In genomic region chr2:236731767-236732580, GRCh38 we compare ENCODE assay signal across 9 cellular contexts.
DNase-seq lines count a peak whose midpoint lies in the region; ATAC-seq, FAIRE-seq and TF ChIP-seq lines count a peak whose summit lies in the region.
"Had no signal": no experiment of that assay in that cellular context is flagged by ENCODE, and none has a peak within 500 bp of the region (broad histone marks: within the 10 kb centered on the region; RNA-seq: fewer than 3 reads in every experiment).

No MANE protein-coding gene starts in this region.

- H3K9me3 ChIP-seq in A549 (no peaks in the 10 kb centered on the region), esophagus squamous epithelium (no peaks in the 10 kb centered on the region), muscle layer of colon (ENCODE audit: low read length) (no peaks in the 10 kb centered on the region)
- H3K9me3 ChIP-seq: SJSA1 had no signal

- FAIRE-seq in A549 (lab: Jason Lieb, UNC), result no peak

- no peak overlapping the region for H3K4me3 Mint-ChIP-seq in natural killer cell

- H3K4me3 ChIP-seq in A549, result no peak overlapping the region
- H3K4me3 ChIP-seq in esophagus squamous epithelium, result peak overlapping the region in 1 of 4 donors; percentile 10
- H3K4me3 ChIP-seq in muscle layer of colon (ENCODE audit: low read depth in 1 of 2, low read length in 2 of 2), result no peak overlapping the region
- H3K4me3 ChIP-seq: SJSA1 had no signal

- H3K27ac ChIP-seq in A549 (peak overlapping the region; percentile 43 to 79), esophagus squamous epithelium (peak overlapping the region; percentile 7 to 83 (median 63)), muscle layer of colon (ENCODE audit: low read depth, low read length) (peak overlapping the region; percentile 45)
- H3K27ac ChIP-seq: SJSA1 had no signal

- DNase-seq in A549 (ENCODE audit: low read depth in 1 of 2, low spot score in 1 of 2) (peak; percentile 10 to 36), NAMALWA (ENCODE audit: low spot score) (peak; percentile 2), esophagus squamous epithelium (lab: John Stamatoyannopoulos, UW) (no peak), NCI-H510A treated with DMSO at 0.1 percent for 48 hours (lab: John Stamatoyannopoulos, UW) (no peak), natural killer cell (no peak)
- no peak for DNase-seq in activated CD8-positive, alpha-beta memory T cell treated with anti-CD3 and anti-CD28 coated beads for 24 hours

- no peaks in the 10 kb centered on the region for H3K4me1 Mint-ChIP-seq in natural killer cell

- WGBS in A549 (ENCODE audit: missing lambda C conversion rate), result 61% methylated on average over 12 of the region's 12 CpGs
- WGBS in esophagus squamous epithelium, 2 donors, result 21 to 31% methylated on average over 3 to 12 of the region's 12 CpGs

- H3K9ac ChIP-seq in muscle layer of colon (ENCODE audit: low read length), result no peak overlapping the region

- CTCF ChIA-PET in A549 (lab: Yijun Ruan, JAX), result no interaction called here

- no peak for TF ChIP-seq CTCF in A549 (IDR thresholded peaks at IDR 0.05)
- no peak for TF ChIP-seq CTCF in esophagus squamous epithelium (IDR thresholded peaks at IDR 0.05)
- no peak for TF ChIP-seq CTCF in natural killer cell (IDR thresholded peaks at IDR 0.05)

- no peaks in the 10 kb centered on the region for H3K36me3 Mint-ChIP-seq in natural killer cell

- no peak for TF ChIP-seq POLR2A in A549 (IDR thresholded peaks at IDR 0.05; ENCODE audit: low read length)
- no peak for TF ChIP-seq POLR2A in esophagus squamous epithelium (IDR thresholded peaks at IDR 0.05)

- H3K9me3 Mint-ChIP-seq in natural killer cell, result no peaks in the 10 kb centered on the region

- intact Hi-C loops in esophagus squamous epithelium (cut with DNase I), result no loop called here
- intact Hi-C loops in natural killer cell (cut with micrococcal nuclease), result no loop called here

- H3K4me1 ChIP-seq in A549 (peaks cover 15% of the 10 kb centered on the region), esophagus squamous epithelium (peaks cover 9 to 15% (median 14%) of the 10 kb centered on the region in 3 donors), muscle layer of colon (ENCODE audit: insufficient read depth, low read length) (peaks cover 23% of the 10 kb centered on the region)
- H3K4me1 ChIP-seq: SJSA1 had no signal

- ATAC-seq in A549 (peak; percentile 84 to 90), GM18868 (IDR thresholded peaks at IDR 0.05; ENCODE audit: unreplicated experiment) (no peak), natural killer cell (no peak)

- TF ChIP-seq RAD21 in A549 (conservative IDR thresholded peaks at IDR 0.05 in 1 of 2, IDR thresholded peaks at IDR 0.05 in 1 of 2), result no peak

- peak in 1 of 2 experiments; percentile 14; a peak in 1 of 5 replicates for TF ChIP-seq EP300 in A549 (IDR thresholded peaks at IDR 0.05)

- H3K36me3 ChIP-seq in esophagus squamous epithelium, result no peaks in the 10 kb centered on the region
- H3K36me3 ChIP-seq in muscle layer of colon (ENCODE audit: insufficient read depth, low read length), result no peaks in the 10 kb centered on the region
- H3K36me3 ChIP-seq: SJSA1 had no signal

- peak overlapping the region; percentile 37; the same call in 2 of the 3 replicates for H3K4me2 ChIP-seq in A549

- H3K27me3 Mint-ChIP-seq in natural killer cell (ENCODE audit: low read depth in 2 of 2), result peaks cover 6 to 17% of the 10 kb centered on the region in 2 donors

- no peak overlapping the region for H3K27ac Mint-ChIP-seq in natural killer cell

- POLR2A ChIA-PET in A549 (lab: Yijun Ruan, JAX), result interaction anchor here (1.3 kb wide), 1 partner anchor 14 kb away, joined by 7 read pairs; no protein-coding TSS in a partner anchor

- H3K27me3 ChIP-seq in esophagus squamous epithelium, result no peaks in the 10 kb centered on the region
- no peaks in the 10 kb centered on the region for H3K27me3 ChIP-seq in muscle layer of colon (ENCODE audit: control insufficient read depth in 1 of 2, insufficient read depth in 2 of 2, low read length in 2 of 2)
- H3K27me3 ChIP-seq: SJSA1 had no signal

TF ChIP-seq in A549, 52 proteins besides CTCF, POLR2A, EP300 and RAD21:
- TF ChIP-seq, protein P1, sequence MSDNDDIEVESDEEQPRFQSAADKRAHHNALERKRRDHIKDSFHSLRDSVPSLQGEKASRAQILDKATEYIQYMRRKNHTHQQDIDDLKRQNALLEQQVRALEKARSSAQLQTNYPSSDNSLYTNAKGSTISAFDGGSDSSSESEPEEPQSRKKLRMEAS (IDR thresholded peaks at IDR 0.05), result peak; percentile 39; the same call in 1 of the 2 replicates
- TF ChIP-seq KDM5A (IDR thresholded peaks at IDR 0.05), result no peak
- TF ChIP-seq, protein P2, sequence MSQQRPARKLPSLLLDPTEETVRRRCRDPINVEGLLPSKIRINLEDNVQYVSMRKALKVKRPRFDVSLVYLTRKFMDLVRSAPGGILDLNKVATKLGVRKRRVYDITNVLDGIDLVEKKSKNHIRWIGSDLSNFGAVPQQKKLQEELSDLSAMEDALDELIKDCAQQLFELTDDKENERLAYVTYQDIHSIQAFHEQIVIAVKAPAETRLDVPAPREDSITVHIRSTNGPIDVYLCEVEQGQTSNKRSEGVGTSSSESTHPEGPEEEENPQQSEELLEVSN (IDR thresholded peaks at IDR 0.05; ENCODE audit: borderline replicate concordance, low read depth), result 0 out of 2 replicates have a peak, but pooled peaks have one; percentile 35
- peak in 1 of 2 experiments; percentile 12; a peak in 1 of 5 replicates for TF ChIP-seq JUN (IDR thresholded peaks at IDR 0.05)
- peak; percentile 20 to 44; a peak in 1 of 4 replicates for TF ChIP-seq CEBPB (IDR thresholded peaks at IDR 0.05)
- 0 out of 3 replicates have a peak, but pooled peaks have one; percentile 9 for TF ChIP-seq SMC3 (IDR thresholded peaks at IDR 0.05)

Comparison
In these comparisons a context has a peak if more than half of its experiments do, and no peak if none do; other contexts are left out.
1. ATAC-seq: peak in A549 (2 of 2); none in GM18868 (single experiment) and natural killer cell (0 of 3).
2. DNase-seq: peak in A549 (2 of 2) and NAMALWA (single experiment); none in esophagus squamous epithelium (single experiment), NCI-H510A treated with DMSO at 0.1 percent for 48 hours (single experiment), activated CD8-positive, alpha-beta memory T cell treated with anti-CD3 and anti-CD28 coated beads for 24 hours (single experiment) and natural killer cell (single experiment).
3. Peak in every context shown above with its lines, with median percentiles within 50 percentile points of each other: H3K27ac ChIP-seq.